In genomic region chr4:80171251-80171650, GRCh38 we compare ENCODE assay signal across 15 cellular contexts. TPM values are rescaled to one million over a fixed set of nuclear protein-coding genes. Genes with fewer than 3 reads are reported as not detected.
DNase-seq lines count a peak whose midpoint lies in the region; ATAC-seq and TF ChIP-seq lines count a peak whose summit lies in the region.
"Had no signal": no experiment of that assay in that cellular context is flagged by ENCODE, and none has a peak within 500 bp of the region (broad histone marks: within the 10 kb centered on the region; RNA-seq: fewer than 3 reads in every experiment).

No MANE protein-coding gene starts in this region.

- no peak overlapping the region for H4K8ac ChIP-seq in IMR-90 (ENCODE audit: low read depth in 2 of 2, low read length in 2 of 2)

- H3K4me1 Mint-ChIP-seq in CD4-positive, CD25-positive, alpha-beta regulatory T cell = peaks cover 25 to 71% (median 56%) of the 10 kb centered on the region in 4 donors
- H3K4me1 Mint-ChIP-seq in activated naive CD4-positive, alpha-beta T cell treated with anti-CD3 and anti-CD28 coated beads, Interleukin-2, amount 50 U/mL, for 24 hours = peaks cover 54% of the 10 kb centered on the region

- DNase-seq in CD4-positive, CD25-positive, alpha-beta regulatory T cell = peak in 1 of 3 donors; percentile 31
- peak; percentile 62 for DNase-seq in IMR-90
- DNase-seq in iris pigment epithelial cell (ENCODE audit: low read depth) = peak; percentile 57
- DNase-seq in NCI-H2196 (lab: John Stamatoyannopoulos, UW; ENCODE audit: unreplicated experiment) = no peak
- no peak for DNase-seq in hippocampal formation (lab: John Stamatoyannopoulos, UW)
- no peak for DNase-seq in DMS 273 (lab: John Stamatoyannopoulos, UW; ENCODE audit: unreplicated experiment)
- DNase-seq: activated gamma-delta T cell, heart right ventricle, lower lobe of right lung, NCI-H1417, NCI-H524, occipital lobe had no signal

- H3K4me2 ChIP-seq in IMR-90 (ENCODE audit: low read depth, low read length) = no peak overlapping the region
- H3K4me2 ChIP-seq: GM23338 had no signal

- no peak for TF ChIP-seq RAD21 in IMR-90 (IDR thresholded peaks at IDR 0.05; ENCODE audit: low read length)

- no peak overlapping the region for H2AK9ac ChIP-seq in IMR-90 (replicated peaks; ENCODE audit: low read depth, low read length, poor library complexity)

- H3K36me3 Mint-ChIP-seq in CD4-positive, CD25-positive, alpha-beta regulatory T cell = no peaks in the 10 kb centered on the region
- H3K36me3 Mint-ChIP-seq in activated naive CD4-positive, alpha-beta T cell treated with anti-CD3 and anti-CD28 coated beads, Interleukin-2, amount 50 U/mL, for 24 hours = no peaks in the 10 kb centered on the region

- H3K4me3 Mint-ChIP-seq in CD4-positive, CD25-positive, alpha-beta regulatory T cell = peak overlapping the region in 3 of 4 donors; percentile 77 to 82 (median 80)
- no peak overlapping the region for H3K4me3 Mint-ChIP-seq in activated naive CD4-positive, alpha-beta T cell treated with anti-CD3 and anti-CD28 coated beads, Interleukin-2, amount 50 U/mL, for 24 hours
- H3K4me3 Mint-ChIP-seq: GM23338 had no signal

- H3K27ac Mint-ChIP-seq in CD4-positive, CD25-positive, alpha-beta regulatory T cell = peak overlapping the region; percentile 90 to 98 (median 97)
- peak overlapping the region; percentile 77 for H3K27ac Mint-ChIP-seq in activated naive CD4-positive, alpha-beta T cell treated with anti-CD3 and anti-CD28 coated beads, Interleukin-2, amount 50 U/mL, for 24 hours
- H3K27ac Mint-ChIP-seq: GM23338 had no signal

- no peak overlapping the region for H3K23ac ChIP-seq in IMR-90 (ENCODE audit: low read depth, low read length)

- no peak overlapping the region for H4K5ac ChIP-seq in IMR-90 (ENCODE audit: low read depth, low read length)

- peaks cover 0 to 2% (median 0%) of the 10 kb centered on the region in 7 donors for H3K9me3 Mint-ChIP-seq in CD4-positive, CD25-positive, alpha-beta regulatory T cell
- H3K9me3 Mint-ChIP-seq in activated naive CD4-positive, alpha-beta T cell treated with anti-CD3 and anti-CD28 coated beads, Interleukin-2, amount 50 U/mL, for 24 hours = no peaks in the 10 kb centered on the region
- H3K9me3 Mint-ChIP-seq: GM23338 had no signal

- TF ChIP-seq POLR2A in IMR-90 (IDR thresholded peaks at IDR 0.05; ENCODE audit: low read depth, low read length) = no peak

- dilution Hi-C loops in IMR-90 (cut with HindIII; ENCODE audit: low sequenced_read_pairs, unreplicated experiment) = no loop called here

- H3K9me3 ChIP-seq in CD4-positive, CD25-positive, alpha-beta regulatory T cell (ENCODE audit: control insufficient read depth in 2 of 2, low read length in 2 of 2) = no peaks in the 10 kb centered on the region
- no peaks in the 10 kb centered on the region for H3K9me3 ChIP-seq in IMR-90 (ENCODE audit: control insufficient read depth, insufficient read depth, low read length)
- H3K9me3 ChIP-seq: heart right ventricle, lower lobe of right lung had no signal

- intact Hi-C loops in IMR-90 (cut with micrococcal nuclease) = loop anchor here (5.0 kb wide), 1 partner anchor 34 kb away; no protein-coding TSS in a partner anchor

- no peak for TF ChIP-seq CTCF in IMR-90 (conservative IDR thresholded peaks at IDR 0.05; ENCODE audit: low read depth, low read length)

- no peaks in the 10 kb centered on the region for H3K79me1 ChIP-seq in IMR-90 (ENCODE audit: low read depth in 1 of 2, low read length in 2 of 2)

- no peaks in the 10 kb centered on the region for H3K27me3 Mint-ChIP-seq in CD4-positive, CD25-positive, alpha-beta regulatory T cell
- no peaks in the 10 kb centered on the region for H3K27me3 Mint-ChIP-seq in activated naive CD4-positive, alpha-beta T cell treated with anti-CD3 and anti-CD28 coated beads, Interleukin-2, amount 50 U/mL, for 24 hours

- POLR2A ChIA-PET in IMR-90 (lab: Charles Lee; ENCODE audit: unreplicated experiment) = no interaction called here

- no peak overlapping the region for H2BK15ac ChIP-seq in IMR-90 (ENCODE audit: low read depth, low read length)

- peak overlapping the region; percentile 6; the same call in 1 of the 2 replicates for H3K4ac ChIP-seq in IMR-90 (ENCODE audit: low read depth, low read length)

- no peak overlapping the region for H3K56ac ChIP-seq in IMR-90 (ENCODE audit: extremely low read depth, insufficient read depth, low read length)

- no peaks in the 10 kb centered on the region for H3K36me3 ChIP-seq in CD4-positive, CD25-positive, alpha-beta regulatory T cell (ENCODE audit: control insufficient read depth, insufficient read depth, low read length)
- no peaks in the 10 kb centered on the region for H3K36me3 ChIP-seq in IMR-90 (ENCODE audit: control insufficient read depth, insufficient read depth, low read length)
- H3K36me3 ChIP-seq: heart right ventricle, lower lobe of right lung had no signal

- in situ Hi-C loops in IMR-90 (cut with MboI; ENCODE audit: low sequenced_read_pairs) = no loop called here

- no peaks in the 10 kb centered on the region for H3K27me3 ChIP-seq in CD4-positive, CD25-positive, alpha-beta regulatory T cell (ENCODE audit: control insufficient read depth, insufficient read depth, low read length)
- no peaks in the 10 kb centered on the region for H3K27me3 ChIP-seq in IMR-90 (ENCODE audit: control insufficient read depth, insufficient read depth, low read length)
- H3K27me3 ChIP-seq: heart right ventricle had no signal

- no peak overlapping the region for H2AFZ ChIP-seq in IMR-90 (replicated peaks; ENCODE audit: low read length, poor library complexity)
- H2AFZ ChIP-seq: GM23338 had no signal

- CTCF ChIA-PET in IMR-90 (lab: Yijun Ruan, JAX) = interaction anchor here (0.7 kb wide), 1 partner anchor 17 kb away, joined by 6 read pairs; no protein-coding TSS in a partner anchor

- H3K4me1 ChIP-seq in CD4-positive, CD25-positive, alpha-beta regulatory T cell (ENCODE audit: control insufficient read depth, insufficient read depth, low read length, poor library complexity, severe bottlenecking) = peaks cover 43% of the 10 kb centered on the region
- peaks cover 2% of the 10 kb centered on the region; the same call in 1 of the 2 replicates for H3K4me1 ChIP-seq in IMR-90 (ENCODE audit: control insufficient read depth, insufficient read depth, low read length)
- H3K4me1 ChIP-seq: lower lobe of right lung had no signal

- H4K91ac ChIP-seq in IMR-90 (ENCODE audit: insufficient read depth, low read depth, low read length) = no peak overlapping the region

- H2BK5ac ChIP-seq in IMR-90 (ENCODE audit: low read depth, low read length, poor library complexity, severe bottlenecking) = no peak overlapping the region

- no peaks in the 10 kb centered on the region for H4K20me1 ChIP-seq in IMR-90 (ENCODE audit: insufficient read depth, low read length)

- H3K9ac ChIP-seq in IMR-90 (ENCODE audit: low read depth, low read length) = no peak overlapping the region

- peak overlapping the region; percentile 78 for H3K4me3 ChIP-seq in CD4-positive, CD25-positive, alpha-beta regulatory T cell (ENCODE audit: low read depth, low read length)
- no peak overlapping the region for H3K4me3 ChIP-seq in IMR-90 (ENCODE audit: insufficient read depth, low read depth, low read length)
- H3K4me3 ChIP-seq: GM23338, heart right ventricle, lower lobe of right lung had no signal

- H3K27ac ChIP-seq in CD4-positive, CD25-positive, alpha-beta regulatory T cell (ENCODE audit: insufficient read depth, low read length, poor library complexity, severe bottlenecking) = peak overlapping the region; percentile 84
- H3K27ac ChIP-seq in IMR-90 (ENCODE audit: insufficient read depth, low read length) = no peak overlapping the region
- H3K27ac ChIP-seq: lower lobe of right lung had no signal

- 0% methylated on average over 1 of the region's 1 CpG; no CpG with 5 or more reads in 1 of the 2 experiments for WGBS in IMR-90 (ENCODE audit: extremely low coverage in 2 of 2, insufficient read length in 1 of 2), 2 experiments

- ATAC-seq in CD4-positive, CD25-positive, alpha-beta regulatory T cell (ENCODE audit: low read depth in 2 of 2) = no peak
- ATAC-seq in IMR-90 (ENCODE audit: low read depth) (peak; percentile 84), SK-N-SH treated with all-trans-retinoic acid at 6 μM for 48 hours (no peak)
- ATAC-seq: GM23338, heart right ventricle, lower lobe of right lung had no signal

- no peak overlapping the region for H3K14ac ChIP-seq in IMR-90 (replicated peaks; ENCODE audit: low read depth, low read length)

- no peak overlapping the region for H2BK20ac ChIP-seq in IMR-90 (ENCODE audit: low read depth, low read length)

- no TSS peak for BruUV-seq in IMR-90 (replicated peaks; lab: Mats Ljungman, UMichigan)

- no peak overlapping the region for H3K18ac ChIP-seq in IMR-90 (ENCODE audit: low read depth, low read length)

- no peak overlapping the region for H2BK120ac ChIP-seq in IMR-90 (ENCODE audit: low read depth, low read length)

- H2AK5ac ChIP-seq in IMR-90 (ENCODE audit: low read depth, low read length) = no peak overlapping the region

- H3K9me1 ChIP-seq in IMR-90 (ENCODE audit: insufficient read depth, low read length) = peaks cover 4% of the 10 kb centered on the region

TF ChIP-seq in IMR-90, 13 proteins besides CTCF, POLR2A, EP300 and RAD21 (continues in another document):
- no peak for TF ChIP-seq USF2 (IDR thresholded peaks at IDR 0.05; ENCODE audit: low read depth, low read length)
- no peak for TF ChIP-seq BHLHE40 (IDR thresholded peaks at IDR 0.05; ENCODE audit: low read depth, low read length)

TF ChIP-seq in SK-N-SH treated with all-trans-retinoic acid at 6 μM for 48 hours, 23 proteins besides CTCF, POLR2A, EP300 and RAD21 (continues in another document):
- TF ChIP-seq GLIS3 (CRISPR knock-in tag; IDR thresholded peaks at IDR 0.05) (no peak), ZFP3 (CRISPR knock-in tag; IDR thresholded peaks at IDR 0.05) (no peak), TOX (CRISPR knock-in tag; IDR thresholded peaks at IDR 0.05; ENCODE audit: borderline replicate concordance) (no peak), SNAI2 (CRISPR knock-in tag; IDR thresholded peaks at IDR 0.05) (no peak), BACH2 (CRISPR knock-in tag; IDR thresholded peaks at IDR 0.05; ENCODE audit: borderline replicate concordance) (no peak), ZNF70 (CRISPR knock-in tag; IDR thresholded peaks at IDR 0.05) (no peak)

RNA-seq across cellular contexts. Expression of gene PRDM8, which starts 26.1 kb away (rescaled TPM):
- 31.7 TPM for total RNA-seq in CD4-positive, CD25-positive, alpha-beta regulatory T cell
- polyA plus RNA-seq in CD4-positive, CD25-positive, alpha-beta regulatory T cell = 1 to 10 TPM; 2.0 to 4.7 (median 3.6) TPM
- total RNA-seq in IMR-90 (2012; rRNA removed) = 5.0 and 5.7 TPM in 2 replicates
- 15.8 and 16.8 TPM in 2 replicates for polyA plus RNA-seq in IMR-90 (2012; rRNA removed)
- polyA plus RNA-seq in IMR-90 (2012; cell fraction: cytosol; rRNA removed) = 9.1 and 12.2 TPM in 2 replicates
- 32.9 and 37.2 TPM in 2 replicates for polyA plus RNA-seq in IMR-90 (2012; cell fraction: nucleus; rRNA removed; ENCODE audit: low replicate concordance)
- total RNA-seq: GM23338 had no signal

Comparison
In these comparisons a context has a peak if more than half of its experiments do, and no peak if none do; other contexts are left out.
1. DNase-seq: peak in IMR-90 (single experiment) and iris pigment epithelial cell (single experiment); none in NCI-H2196 (single experiment), hippocampal formation (0 of 2) and DMS 273 (single experiment).